Comparison of ENCODE assay signal across 21 cellular contexts in the genomic region with DNA sequence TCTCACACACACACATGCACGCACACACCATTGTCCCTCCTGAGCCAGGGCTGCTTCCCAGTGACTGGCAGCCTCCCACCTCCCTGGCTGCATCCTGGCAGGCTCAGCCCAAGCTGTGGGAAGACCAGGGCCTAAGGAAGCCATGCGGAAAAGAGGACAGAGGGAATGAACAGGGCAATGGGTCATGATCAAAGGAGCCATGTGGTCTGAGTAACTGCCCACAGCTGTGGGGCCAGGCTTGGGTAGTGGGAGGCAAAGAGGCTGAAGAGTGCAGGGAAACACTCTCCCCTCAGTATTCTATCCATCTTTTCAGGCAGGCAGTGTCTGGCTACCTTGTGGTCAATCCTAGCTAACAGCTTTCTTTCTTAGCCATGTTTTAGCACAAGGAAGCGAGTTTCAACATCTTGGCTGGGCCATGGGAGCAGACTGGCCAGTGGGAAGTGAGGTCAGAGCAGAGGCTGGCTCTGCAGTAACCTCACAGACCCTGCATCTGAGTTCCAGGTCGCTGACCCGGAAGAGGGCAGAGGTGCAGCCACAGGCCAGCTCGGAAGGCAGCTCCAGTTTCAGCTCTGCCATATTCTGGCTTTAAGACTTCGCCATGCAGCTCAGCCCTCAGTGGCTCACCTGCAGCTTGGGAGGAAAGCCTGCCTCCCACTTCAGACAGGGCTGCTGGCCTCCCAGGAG. TPM values are rescaled to one million over a fixed set of nuclear protein-coding genes. Genes with fewer than 3 reads are reported as not detected.
"Had no signal": no experiment of that assay in that cellular context is flagged by ENCODE, and none has a peak within 500 bp of the region (broad histone marks: within the 10 kb centered on the region; RNA-seq: fewer than 3 reads in every experiment).

No MANE protein-coding gene starts in this region.

- H3K9me3 Mint-ChIP-seq: activated naive CD4-positive, alpha-beta T cell treated with anti-CD3 and anti-CD28 coated beads for 36 hours; activated naive CD8-positive, alpha-beta T cell treated with anti-CD3 and anti-CD28 coated beads, Interleukin-2, amount 50 U/mL, for 24 hours; activated T-helper 2 cell treated with anti-CD3 and anti-CD28 coated beads, Interferon-gamma antibody, Interleukin-2, Interleukin-4, amounts not matched to agents 10 μg/mL and 5 μg/mL and 100 μg/mL, durations not matched to agents 14 hours and 24 hours and 36 hours; T-cell had no signal

- H3K4me3 ChIP-seq: ascending aorta, dorsolateral prefrontal cortex, lower lobe of right lung, right atrium auricular region, suprapubic skin, upper lobe of right lung had no signal

- H3K4me1 ChIP-seq: ascending aorta, lower lobe of right lung, parathyroid adenoma, right atrium auricular region, suprapubic skin, upper lobe of right lung had no signal

- H3K27ac ChIP-seq: ascending aorta, dorsolateral prefrontal cortex, lower lobe of right lung, parathyroid adenoma, right atrium auricular region, suprapubic skin, upper lobe of right lung had no signal

- H3K36me3 Mint-ChIP-seq: T-cell had no signal

- H3K4me1 Mint-ChIP-seq: activated naive CD8-positive, alpha-beta T cell treated with anti-CD3 and anti-CD28 coated beads, Interleukin-2, amount 50 U/mL, for 24 hours; T-cell had no signal

- ATAC-seq: activated naive CD8-positive, alpha-beta T cell treated with anti-CD3 and anti-CD28 coated beads, Interleukin-2, amount 50 U/mL, for 24 hours; esophagus mucosa; lower lobe of right lung; stimulated activated naive CD8-positive, alpha-beta T cell treated with anti-CD3 and anti-CD28 coated beads, Interleukin-15, Interleukin-2, amounts not matched to agents 100 U/mL and 50 U/mL, for 24 hours; T-cell; upper lobe of right lung had no signal

- H3K9me3 ChIP-seq: ascending aorta, lower lobe of right lung, right atrium auricular region, SK-N-SH, suprapubic skin, upper lobe of right lung had no signal

- H3K27me3 ChIP-seq: ascending aorta, right atrium auricular region, suprapubic skin, upper lobe of right lung had no signal

- H3K4me3 Mint-ChIP-seq: activated naive CD4-positive, alpha-beta T cell treated with anti-CD3 and anti-CD28 coated beads for 36 hours; activated naive CD8-positive, alpha-beta T cell treated with anti-CD3 and anti-CD28 coated beads, Interleukin-2, amount 50 U/mL, for 24 hours; T-cell had no signal

- DNase-seq: activated CD4-positive, CD25-positive, alpha-beta regulatory T cell treated with anti-CD3 and anti-CD28 coated beads, Interleukin-2, amount 50 U/mL, for 72 hours; activated naive CD4-positive, alpha-beta T cell treated with anti-CD3 and anti-CD28 coated beads for 36 hours; activated naive CD8-positive, alpha-beta T cell treated with anti-CD3 and anti-CD28 coated beads, Interleukin-2, amount 50 U/mL, for 24 hours; hypothalamus; lower lobe of right lung; SK-N-SH; small intestine; stimulated activated CD4-positive, alpha-beta T cell treated with anti-CD3 and anti-CD28 coated beads, Interleukin-4, amount 100 ng/mL, for 4 hours; stimulated activated CD8-positive, alpha-beta memory T cell treated with anti-CD3 and anti-CD28 coated beads, Interleukin-4, amount 100 ng/mL, for 48 hours; stimulated activated naive CD8-positive, alpha-beta T cell treated with anti-CD3 and anti-CD28 coated beads, Interleukin-15, Interleukin-2, amounts not matched to agents 100 U/mL and 50 U/mL, for 24 hours; T-cell; upper lobe of right lung had no signal

- H3K27ac Mint-ChIP-seq: activated naive CD4-positive, alpha-beta T cell treated with anti-CD3 and anti-CD28 coated beads for 36 hours; activated naive CD8-positive, alpha-beta T cell treated with anti-CD3 and anti-CD28 coated beads, Interleukin-2, amount 50 U/mL, for 24 hours; activated T-helper 2 cell treated with anti-CD3 and anti-CD28 coated beads, Interferon-gamma antibody, Interleukin-2, Interleukin-4, amounts not matched to agents 10 μg/mL and 5 μg/mL and 100 μg/mL, durations not matched to agents 14 hours and 24 hours and 36 hours; T-cell had no signal

- H3K9ac ChIP-seq: parathyroid adenoma, SK-N-SH had no signal

- H3K36me3 ChIP-seq: ascending aorta, lower lobe of right lung, right atrium auricular region, suprapubic skin, upper lobe of right lung had no signal

RNA-seq across cellular contexts. Expression of gene CST8, which starts 18.1 kb away (rescaled TPM):
- total RNA-seq: activated naive CD4-positive, alpha-beta T cell treated with anti-CD3 and anti-CD28 coated beads for 36 hours; activated T-helper 2 cell treated with anti-CD3 and anti-CD28 coated beads, Interferon-gamma antibody, Interleukin-2, Interleukin-4, amounts not matched to agents 10 μg/mL and 5 μg/mL and 100 μg/mL, durations not matched to agents 14 hours and 24 hours and 36 hours; ascending aorta; dorsolateral prefrontal cortex; esophagus mucosa; glomerular endothelial cell; lower lobe of right lung; right atrium auricular region; suprapubic skin; T-cell; upper lobe of right lung had no signal
- polyA plus RNA-seq: neural cell, SK-N-SH, small intestine had no signal

RNA-seq across cellular contexts. Expression of gene CST11, which starts 56.4 kb away (rescaled TPM):
- total RNA-seq: activated naive CD4-positive, alpha-beta T cell treated with anti-CD3 and anti-CD28 coated beads for 36 hours; activated T-helper 2 cell treated with anti-CD3 and anti-CD28 coated beads, Interferon-gamma antibody, Interleukin-2, Interleukin-4, amounts not matched to agents 10 μg/mL and 5 μg/mL and 100 μg/mL, durations not matched to agents 14 hours and 24 hours and 36 hours; ascending aorta; dorsolateral prefrontal cortex; esophagus mucosa; glomerular endothelial cell; lower lobe of right lung; right atrium auricular region; suprapubic skin; T-cell; upper lobe of right lung had no signal
- polyA plus RNA-seq: neural cell, SK-N-SH, small intestine had no signal

RNA-seq across cellular contexts. Expression of gene CST9L, which starts 59.2 kb away (rescaled TPM):
- total RNA-seq: activated naive CD4-positive, alpha-beta T cell treated with anti-CD3 and anti-CD28 coated beads for 36 hours; activated T-helper 2 cell treated with anti-CD3 and anti-CD28 coated beads, Interferon-gamma antibody, Interleukin-2, Interleukin-4, amounts not matched to agents 10 μg/mL and 5 μg/mL and 100 μg/mL, durations not matched to agents 14 hours and 24 hours and 36 hours; ascending aorta; dorsolateral prefrontal cortex; esophagus mucosa; glomerular endothelial cell; lower lobe of right lung; right atrium auricular region; suprapubic skin; T-cell; upper lobe of right lung had no signal
- polyA plus RNA-seq: neural cell, SK-N-SH, small intestine had no signal
